In genomic region chr19:39407644-39408391, GRCh38 we compare ENCODE assay signal across 8 cellular contexts. TPM values are rescaled to one million over a fixed set of nuclear protein-coding genes. Genes with fewer than 3 reads are reported as not detected.
A peak's percentile ranks its signal among the peaks of the same experiment; 100 is the strongest.
DNase-seq lines count a peak whose midpoint lies in the region; ATAC-seq, FAIRE-seq and TF ChIP-seq lines count a peak whose summit lies in the region.

No MANE protein-coding gene starts in this region.

- no peak overlapping the region for H2AFZ ChIP-seq in OCI-LY1 (ENCODE audit: low read length)

- peaks cover 6% of the 10 kb centered on the region for H3K79me2 ChIP-seq in OCI-LY1 (ENCODE audit: insufficient read depth, low read length)

- FAIRE-seq in D721Med (lab: Jason Lieb, UNC) = no peak

- POLR2A ChIA-PET in activated naive CD8-positive, alpha-beta T cell treated with anti-CD3 and anti-CD28 coated beads, Interleukin-2, amount 10 ng/mL, durations not matched to agents 7 days and 5 days (lab: Charles Lee) = interaction anchor here (2.1 to 5.2 kb wide), 4 partner anchors 9 to 37 kb away, joined by 5 to 90 read pairs (median 40); partner anchors contain the start of genes MED29, PAF1, RPS16 and SUPT5H

- H3K27ac Mint-ChIP-seq in activated naive CD8-positive, alpha-beta T cell treated with anti-CD3 and anti-CD28 coated beads, Interleukin-2, amount 10 ng/mL, durations not matched to agents 7 days and 5 days = peak overlapping the region; percentile 99

- H3F3A ChIP-seq in OCI-LY1 (ENCODE audit: insufficient read depth, low read length) = peaks cover 16% of the 10 kb centered on the region

- H3K4me1 Mint-ChIP-seq in activated naive CD8-positive, alpha-beta T cell treated with anti-CD3 and anti-CD28 coated beads, Interleukin-2, amount 10 ng/mL, durations not matched to agents 7 days and 5 days = peaks cover 43% of the 10 kb centered on the region

- H3K4me2 ChIP-seq in OCI-LY1 (ENCODE audit: low read length) (peak overlapping the region; percentile 81), skeletal muscle satellite cell (ENCODE audit: low read length) (peak overlapping the region; percentile 86)

- H3K9me3 Mint-ChIP-seq in activated naive CD8-positive, alpha-beta T cell treated with anti-CD3 and anti-CD28 coated beads, Interleukin-2, amount 10 ng/mL, durations not matched to agents 7 days and 5 days = no peaks in the 10 kb centered on the region

- H3K9me2 ChIP-seq in OCI-LY1 (ENCODE audit: low read depth, low read length) = no peaks in the 10 kb centered on the region

- H3K4me3 ChIP-seq in OCI-LY1 (ENCODE audit: low read depth, low read length, poor library complexity, severe bottlenecking) (peak overlapping the region; percentile 96), right atrium auricular region (peak overlapping the region; percentile 86 to 89), skeletal muscle satellite cell (ENCODE audit: low read length) (peak overlapping the region; percentile 80)

- peak; percentile 14 for ATAC-seq in activated naive CD8-positive, alpha-beta T cell treated with anti-CD3 and anti-CD28 coated beads, Interleukin-2, amount 10 ng/mL, durations not matched to agents 7 days and 5 days (ENCODE audit: low read depth)
- no peak for ATAC-seq in GM18867 (IDR thresholded peaks at IDR 0.05; ENCODE audit: unreplicated experiment)

- H3K9me3 ChIP-seq in OCI-LY1 (ENCODE audit: low read length) (no peaks in the 10 kb centered on the region), right atrium auricular region (no peaks in the 10 kb centered on the region), skeletal muscle satellite cell (replicated peaks; ENCODE audit: low read length) (no peaks in the 10 kb centered on the region)

- peaks cover 16% of the 10 kb centered on the region for H3K36me3 Mint-ChIP-seq in activated naive CD8-positive, alpha-beta T cell treated with anti-CD3 and anti-CD28 coated beads, Interleukin-2, amount 10 ng/mL, durations not matched to agents 7 days and 5 days

- H3K9ac ChIP-seq in OCI-LY1 (ENCODE audit: low read length) = peak overlapping the region; percentile 97
- peak overlapping the region; percentile 91 for H3K9ac ChIP-seq in skeletal muscle satellite cell (ENCODE audit: low read depth, low read length)

- TF ChIP-seq CTCF in OCI-LY1 (IDR thresholded peaks at IDR 0.05; ENCODE audit: low read length) = no peak
- no peak for TF ChIP-seq CTCF in right atrium auricular region (IDR thresholded peaks at IDR 0.05)
- TF ChIP-seq CTCF in D721Med (IDR thresholded peaks at IDR 0.05; ENCODE audit: insufficient read depth, missing control alignments) = no peak

- H3K4me1 ChIP-seq in OCI-LY1 (ENCODE audit: insufficient read depth, low read length, severe bottlenecking) (peaks cover 73% of the 10 kb centered on the region), right atrium auricular region (peaks cover 0 to 48% of the 10 kb centered on the region in 2 donors), skeletal muscle satellite cell (ENCODE audit: control insufficient read depth, insufficient read depth, low read length) (peaks cover 37% of the 10 kb centered on the region)

- H3K4me3 Mint-ChIP-seq in activated naive CD8-positive, alpha-beta T cell treated with anti-CD3 and anti-CD28 coated beads, Interleukin-2, amount 10 ng/mL, durations not matched to agents 7 days and 5 days = peak overlapping the region; percentile 86

- peak; percentile 65 for DNase-seq in COLO668 (lab: John Stamatoyannopoulos, UW; ENCODE audit: unreplicated experiment)
- DNase-seq in activated naive CD8-positive, alpha-beta T cell treated with anti-CD3 and anti-CD28 coated beads, Interleukin-2, amount 10 ng/mL, durations not matched to agents 7 days and 5 days = peak; percentile 82
- no peak for DNase-seq in right atrium auricular region (ENCODE audit: low spot score)
- DNase-seq in NCI-H1092 (lab: John Stamatoyannopoulos, UW) = no peak
- DNase-seq in D721Med (ENCODE audit: insufficient read length, low spot score) = no peak

- H3K27me3 ChIP-seq in OCI-LY1 (ENCODE audit: insufficient read depth, low read length) (no peaks in the 10 kb centered on the region), right atrium auricular region (no peaks in the 10 kb centered on the region), skeletal muscle satellite cell (ENCODE audit: control insufficient read depth, insufficient read depth, low read length) (no peaks in the 10 kb centered on the region)

- H4K20me1 ChIP-seq in OCI-LY1 (ENCODE audit: insufficient read depth, low read length) = no peaks in the 10 kb centered on the region

- H3K36me3 ChIP-seq in OCI-LY1 (ENCODE audit: insufficient read depth, low read length) (peaks cover 10% of the 10 kb centered on the region), right atrium auricular region (peaks cover 25% of the 10 kb centered on the region), skeletal muscle satellite cell (ENCODE audit: insufficient read depth, low read length) (peaks cover 15% of the 10 kb centered on the region)

- H3K27ac ChIP-seq in OCI-LY1 (ENCODE audit: low read depth, low read length, poor library complexity, severe bottlenecking) = peak overlapping the region; percentile 96
- peak overlapping the region; percentile 99 to 100 for H3K27ac ChIP-seq in right atrium auricular region

- peaks cover 2% of the 10 kb centered on the region for H3K27me3 Mint-ChIP-seq in activated naive CD8-positive, alpha-beta T cell treated with anti-CD3 and anti-CD28 coated beads, Interleukin-2, amount 10 ng/mL, durations not matched to agents 7 days and 5 days

RNA-seq across cellular contexts. Expression of gene ZFP36, which starts 1.2 kb away (rescaled TPM):
- total RNA-seq in activated naive CD8-positive, alpha-beta T cell treated with anti-CD3 and anti-CD28 coated beads, Interleukin-2, amount 10 ng/mL, durations not matched to agents 7 days and 5 days = 100 to 1,000 TPM; 102 to 107 TPM
- 100 to 1,000 TPM; 107 to 202 TPM for total RNA-seq in right atrium auricular region
- 8.6 and 10.5 TPM in 2 replicates for total RNA-seq in skeletal muscle satellite cell (2012; rRNA removed)

RNA-seq across cellular contexts. Expression of gene PLEKHG2, which starts 4.7 kb away (rescaled TPM):
- total RNA-seq in activated naive CD8-positive, alpha-beta T cell treated with anti-CD3 and anti-CD28 coated beads, Interleukin-2, amount 10 ng/mL, durations not matched to agents 7 days and 5 days = 10 to 100 TPM; 65.7 to 65.9 TPM
- 10 to 100 TPM in 1 of 2 donors, 1 to 10 TPM in 1; 7.5 to 12.0 TPM for total RNA-seq in right atrium auricular region
- total RNA-seq in skeletal muscle satellite cell (2012; rRNA removed) = 11.1 and 12.4 TPM in 2 replicates

RNA-seq across cellular contexts. Expression of gene MED29, which starts 16.6 kb away (rescaled TPM):
- 10 to 100 TPM; 39.0 to 40.7 TPM for total RNA-seq in activated naive CD8-positive, alpha-beta T cell treated with anti-CD3 and anti-CD28 coated beads, Interleukin-2, amount 10 ng/mL, durations not matched to agents 7 days and 5 days
- 10 to 100 TPM; 29.9 to 32.3 TPM for total RNA-seq in right atrium auricular region
- total RNA-seq in skeletal muscle satellite cell (2012; rRNA removed) = 15.5 and 17.5 TPM in 2 replicates

RNA-seq across cellular contexts. Expression of gene PAF1, which starts 16.9 kb away (rescaled TPM):
- total RNA-seq in activated naive CD8-positive, alpha-beta T cell treated with anti-CD3 and anti-CD28 coated beads, Interleukin-2, amount 10 ng/mL, durations not matched to agents 7 days and 5 days = 10 to 100 TPM; 40.7 to 47.0 TPM
- total RNA-seq in right atrium auricular region = 10 to 100 TPM; 34.8 to 54.3 TPM
- 24.8 and 26.0 TPM in 2 replicates for total RNA-seq in skeletal muscle satellite cell (2012; rRNA removed)

RNA-seq across cellular contexts. Expression of gene RPS16, which starts 27.9 kb away (rescaled TPM):
- total RNA-seq in activated naive CD8-positive, alpha-beta T cell treated with anti-CD3 and anti-CD28 coated beads, Interleukin-2, amount 10 ng/mL, durations not matched to agents 7 days and 5 days = 1,000 to 10,000 TPM; 2,294 to 2,369 TPM
- 1,000 to 10,000 TPM; 1,032 to 1,330 TPM for total RNA-seq in right atrium auricular region
- 42.8 and 55.0 TPM in 2 replicates for total RNA-seq in skeletal muscle satellite cell (2012; rRNA removed)

Comparison
In these comparisons a context has a peak if more than half of its experiments do, and no peak if none do; other contexts are left out.
1. DNase-seq: peak in COLO668 (single experiment) and activated naive CD8-positive, alpha-beta T cell treated with anti-CD3 and anti-CD28 coated beads, Interleukin-2, amount 10 ng/mL, durations not matched to agents 7 days and 5 days (single experiment); none in right atrium auricular region (single experiment), NCI-H1092 (single experiment) and D721Med (single experiment).
2. RNA of gene PLEKHG2, which starts 4.7 kb away (total RNA-seq): 65.7 to 65.9 TPM in activated naive CD8-positive, alpha-beta T cell treated with anti-CD3 and anti-CD28 coated beads, Interleukin-2, amount 10 ng/mL, durations not matched to agents 7 days and 5 days; 7.5 to 12.0 TPM in right atrium auricular region; every median in the first group is over 4 times any median in the second.
3. Peak in every context shown above with its lines, with median percentiles within 50 percentile points of each other: H3K4me3 ChIP-seq.